1 cellular context compared by ENCODE assay signal in the genomic region with DNA sequence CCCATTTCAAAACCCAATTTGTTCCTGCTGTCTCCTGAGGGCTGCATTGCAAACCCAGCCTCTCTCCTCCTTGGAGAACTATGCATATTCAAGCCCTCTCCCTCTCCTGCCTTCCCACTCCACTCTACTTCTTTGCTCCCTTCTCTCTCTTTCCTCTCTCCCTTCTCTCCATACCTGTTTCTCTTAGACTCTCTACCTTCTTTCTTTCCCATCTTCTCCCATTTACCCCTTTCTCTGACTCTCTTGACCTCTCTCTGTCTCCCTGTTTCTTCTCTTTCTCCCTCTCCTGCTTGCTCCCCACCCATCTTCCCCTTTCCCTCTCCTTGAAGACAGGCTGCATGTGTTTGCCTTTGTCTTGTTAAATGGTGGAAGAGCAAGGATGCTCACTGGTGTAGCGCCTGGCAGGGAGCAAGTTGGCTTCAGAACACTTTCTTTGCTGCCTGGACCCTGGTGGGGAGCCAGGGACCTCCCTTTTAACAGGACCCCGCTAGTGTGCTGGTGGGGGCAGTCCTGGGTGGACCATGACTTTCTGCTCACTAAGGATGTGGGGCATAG.
TF ChIP-seq lines count a peak whose summit lies in the region.

No MANE protein-coding gene starts in this region.

TF ChIP-seq in GM23338, 12 proteins besides CTCF, POLR2A, EP300 and RAD21 (continued from another document):
- TF ChIP-seq STAT1 (IDR thresholded peaks at IDR 0.05; ENCODE audit: unreplicated experiment), result no peak
- TF ChIP-seq, protein P1, sequence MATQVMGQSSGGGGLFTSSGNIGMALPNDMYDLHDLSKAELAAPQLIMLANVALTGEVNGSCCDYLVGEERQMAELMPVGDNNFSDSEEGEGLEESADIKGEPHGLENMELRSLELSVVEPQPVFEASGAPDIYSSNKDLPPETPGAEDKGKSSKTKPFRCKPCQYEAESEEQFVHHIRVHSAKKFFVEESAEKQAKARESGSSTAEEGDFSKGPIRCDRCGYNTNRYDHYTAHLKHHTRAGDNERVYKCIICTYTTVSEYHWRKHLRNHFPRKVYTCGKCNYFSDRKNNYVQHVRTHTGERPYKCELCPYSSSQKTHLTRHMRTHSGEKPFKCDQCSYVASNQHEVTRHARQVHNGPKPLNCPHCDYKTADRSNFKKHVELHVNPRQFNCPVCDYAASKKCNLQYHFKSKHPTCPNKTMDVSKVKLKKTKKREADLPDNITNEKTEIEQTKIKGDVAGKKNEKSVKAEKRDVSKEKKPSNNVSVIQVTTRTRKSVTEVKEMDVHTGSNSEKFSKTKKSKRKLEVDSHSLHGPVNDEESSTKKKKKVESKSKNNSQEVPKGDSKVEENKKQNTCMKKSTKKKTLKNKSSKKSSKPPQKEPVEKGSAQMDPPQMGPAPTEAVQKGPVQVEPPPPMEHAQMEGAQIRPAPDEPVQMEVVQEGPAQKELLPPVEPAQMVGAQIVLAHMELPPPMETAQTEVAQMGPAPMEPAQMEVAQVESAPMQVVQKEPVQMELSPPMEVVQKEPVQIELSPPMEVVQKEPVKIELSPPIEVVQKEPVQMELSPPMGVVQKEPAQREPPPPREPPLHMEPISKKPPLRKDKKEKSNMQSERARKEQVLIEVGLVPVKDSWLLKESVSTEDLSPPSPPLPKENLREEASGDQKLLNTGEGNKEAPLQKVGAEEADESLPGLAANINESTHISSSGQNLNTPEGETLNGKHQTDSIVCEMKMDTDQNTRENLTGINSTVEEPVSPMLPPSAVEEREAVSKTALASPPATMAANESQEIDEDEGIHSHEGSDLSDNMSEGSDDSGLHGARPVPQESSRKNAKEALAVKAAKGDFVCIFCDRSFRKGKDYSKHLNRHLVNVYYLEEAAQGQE (IDR thresholded peaks at IDR 0.05; ENCODE audit: unreplicated experiment), result no peak
- TF ChIP-seq NANOG (IDR thresholded peaks at IDR 0.05; ENCODE audit: borderline replicate concordance), result no peak
- TF ChIP-seq ZNF331 (CRISPR knock-in tag; IDR thresholded peaks at IDR 0.05; ENCODE audit: low read depth), result no peak
- TF ChIP-seq, protein P2, sequence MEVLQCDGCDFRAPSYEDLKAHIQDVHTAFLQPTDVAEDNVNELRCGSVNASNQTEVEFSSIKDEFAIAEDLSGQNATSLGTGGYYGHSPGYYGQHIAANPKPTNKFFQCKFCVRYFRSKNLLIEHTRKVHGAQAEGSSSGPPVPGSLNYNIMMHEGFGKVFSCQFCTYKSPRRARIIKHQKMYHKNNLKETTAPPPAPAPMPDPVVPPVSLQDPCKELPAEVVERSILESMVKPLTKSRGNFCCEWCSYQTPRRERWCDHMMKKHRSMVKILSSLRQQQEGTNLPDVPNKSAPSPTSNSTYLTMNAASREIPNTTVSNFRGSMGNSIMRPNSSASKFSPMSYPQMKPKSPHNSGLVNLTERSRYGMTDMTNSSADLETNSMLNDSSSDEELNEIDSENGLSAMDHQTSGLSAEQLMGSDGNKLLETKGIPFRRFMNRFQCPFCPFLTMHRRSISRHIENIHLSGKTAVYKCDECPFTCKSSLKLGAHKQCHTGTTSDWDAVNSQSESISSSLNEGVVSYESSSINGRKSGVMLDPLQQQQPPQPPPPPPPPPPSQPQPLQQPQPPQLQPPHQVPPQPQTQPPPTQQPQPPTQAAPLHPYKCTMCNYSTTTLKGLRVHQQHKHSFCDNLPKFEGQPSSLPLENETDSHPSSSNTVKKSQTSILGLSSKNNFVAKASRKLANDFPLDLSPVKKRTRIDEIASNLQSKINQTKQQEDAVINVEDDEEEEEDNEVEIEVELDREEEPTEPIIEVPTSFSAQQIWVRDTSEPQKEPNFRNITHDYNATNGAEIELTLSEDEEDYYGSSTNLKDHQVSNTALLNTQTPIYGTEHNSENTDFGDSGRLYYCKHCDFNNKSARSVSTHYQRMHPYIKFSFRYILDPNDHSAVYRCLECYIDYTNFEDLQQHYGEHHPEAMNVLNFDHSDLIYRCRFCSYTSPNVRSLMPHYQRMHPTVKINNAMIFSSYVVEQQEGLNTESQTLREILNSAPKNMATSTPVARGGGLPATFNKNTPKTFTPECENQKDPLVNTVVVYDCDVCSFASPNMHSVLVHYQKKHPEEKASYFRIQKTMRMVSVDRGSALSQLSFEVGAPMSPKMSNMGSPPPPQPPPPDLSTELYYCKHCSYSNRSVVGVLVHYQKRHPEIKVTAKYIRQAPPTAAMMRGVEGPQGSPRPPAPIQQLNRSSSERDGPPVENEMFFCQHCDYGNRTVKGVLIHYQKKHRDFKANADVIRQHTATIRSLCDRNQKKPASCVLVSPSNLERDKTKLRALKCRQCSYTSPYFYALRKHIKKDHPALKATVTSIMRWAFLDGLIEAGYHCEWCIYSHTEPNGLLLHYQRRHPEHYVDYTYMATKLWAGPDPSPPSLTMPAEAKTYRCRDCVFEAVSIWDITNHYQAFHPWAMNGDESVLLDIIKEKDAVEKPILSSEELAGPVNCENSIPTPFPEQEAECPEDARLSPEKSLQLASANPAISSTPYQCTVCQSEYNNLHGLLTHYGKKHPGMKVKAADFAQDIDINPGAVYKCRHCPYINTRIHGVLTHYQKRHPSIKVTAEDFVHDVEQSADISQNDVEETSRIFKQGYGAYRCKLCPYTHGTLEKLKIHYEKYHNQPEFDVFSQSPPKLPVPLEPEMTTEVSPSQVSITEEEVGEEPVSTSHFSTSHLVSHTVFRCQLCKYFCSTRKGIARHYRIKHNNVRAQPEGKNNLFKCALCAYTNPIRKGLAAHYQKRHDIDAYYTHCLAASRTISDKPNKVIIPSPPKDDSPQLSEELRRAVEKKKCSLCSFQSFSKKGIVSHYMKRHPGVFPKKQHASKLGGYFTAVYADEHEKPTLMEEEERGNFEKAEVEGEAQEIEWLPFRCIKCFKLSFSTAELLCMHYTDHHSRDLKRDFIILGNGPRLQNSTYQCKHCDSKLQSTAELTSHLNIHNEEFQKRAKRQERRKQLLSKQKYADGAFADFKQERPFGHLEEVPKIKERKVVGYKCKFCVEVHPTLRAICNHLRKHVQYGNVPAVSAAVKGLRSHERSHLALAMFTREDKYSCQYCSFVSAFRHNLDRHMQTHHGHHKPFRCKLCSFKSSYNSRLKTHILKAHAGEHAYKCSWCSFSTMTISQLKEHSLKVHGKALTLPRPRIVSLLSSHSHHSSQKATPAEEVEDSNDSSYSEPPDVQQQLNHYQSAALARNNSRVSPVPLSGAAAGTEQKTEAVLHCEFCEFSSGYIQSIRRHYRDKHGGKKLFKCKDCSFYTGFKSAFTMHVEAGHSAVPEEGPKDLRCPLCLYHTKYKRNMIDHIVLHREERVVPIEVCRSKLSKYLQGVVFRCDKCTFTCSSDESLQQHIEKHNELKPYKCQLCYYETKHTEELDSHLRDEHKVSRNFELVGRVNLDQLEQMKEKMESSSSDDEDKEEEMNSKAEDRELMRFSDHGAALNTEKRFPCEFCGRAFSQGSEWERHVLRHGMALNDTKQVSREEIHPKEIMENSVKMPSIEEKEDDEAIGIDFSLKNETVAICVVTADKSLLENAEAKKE (CRISPR knock-in tag; IDR thresholded peaks at IDR 0.05), result no peak
- TF ChIP-seq ZNF114 (CRISPR knock-in tag; IDR thresholded peaks at IDR 0.05), result no peak
- TF ChIP-seq EZH2phosphoT487 (IDR thresholded peaks at IDR 0.05; ENCODE audit: unreplicated experiment), result no peak
